Comparison of ENCODE assay signal across 1 cellular context in the genomic region with DNA sequence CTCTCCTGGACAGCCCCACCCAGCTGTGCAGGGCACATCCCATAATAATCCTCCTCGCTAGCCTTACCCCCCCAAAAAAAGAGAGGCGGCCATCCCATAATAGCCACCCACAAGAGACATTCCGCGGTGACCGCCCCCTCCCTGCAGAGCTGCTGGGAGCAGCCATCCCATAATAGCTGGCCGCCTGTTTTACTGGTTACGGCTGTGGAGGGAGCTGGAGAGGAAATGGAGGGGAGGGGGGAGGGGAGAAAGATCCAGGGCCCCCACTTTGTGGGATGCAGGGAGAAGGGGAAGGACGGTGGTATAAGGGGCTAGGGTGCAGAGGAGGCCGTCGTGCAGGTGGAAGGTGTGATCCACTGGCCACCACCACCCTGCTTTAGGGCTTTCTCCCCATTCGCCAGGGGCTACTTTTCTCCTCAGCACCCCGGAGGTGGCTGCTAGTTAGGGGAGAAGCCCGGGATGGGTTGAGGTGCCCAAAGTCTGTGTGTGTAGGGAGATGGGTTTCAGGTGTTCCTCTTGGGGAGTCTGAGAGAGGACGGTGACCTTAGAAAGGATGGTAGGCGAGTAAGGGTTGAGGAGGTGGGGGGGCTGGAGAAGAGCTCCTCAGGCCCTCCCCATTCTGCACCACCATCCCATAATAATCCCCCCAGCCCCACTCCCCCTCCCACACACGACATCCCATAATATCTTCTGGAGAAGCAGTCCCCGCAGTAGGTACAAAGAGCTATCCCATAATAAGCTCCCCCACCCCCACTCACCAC.
TF ChIP-seq lines count a peak whose summit lies in the region.

No MANE protein-coding gene starts in this region.

TF ChIP-seq in K562, 482 proteins besides CTCF, POLR2A, EP300 and RAD21 (continued from another document and continues in another):
- TF ChIP-seq, protein P1, sequence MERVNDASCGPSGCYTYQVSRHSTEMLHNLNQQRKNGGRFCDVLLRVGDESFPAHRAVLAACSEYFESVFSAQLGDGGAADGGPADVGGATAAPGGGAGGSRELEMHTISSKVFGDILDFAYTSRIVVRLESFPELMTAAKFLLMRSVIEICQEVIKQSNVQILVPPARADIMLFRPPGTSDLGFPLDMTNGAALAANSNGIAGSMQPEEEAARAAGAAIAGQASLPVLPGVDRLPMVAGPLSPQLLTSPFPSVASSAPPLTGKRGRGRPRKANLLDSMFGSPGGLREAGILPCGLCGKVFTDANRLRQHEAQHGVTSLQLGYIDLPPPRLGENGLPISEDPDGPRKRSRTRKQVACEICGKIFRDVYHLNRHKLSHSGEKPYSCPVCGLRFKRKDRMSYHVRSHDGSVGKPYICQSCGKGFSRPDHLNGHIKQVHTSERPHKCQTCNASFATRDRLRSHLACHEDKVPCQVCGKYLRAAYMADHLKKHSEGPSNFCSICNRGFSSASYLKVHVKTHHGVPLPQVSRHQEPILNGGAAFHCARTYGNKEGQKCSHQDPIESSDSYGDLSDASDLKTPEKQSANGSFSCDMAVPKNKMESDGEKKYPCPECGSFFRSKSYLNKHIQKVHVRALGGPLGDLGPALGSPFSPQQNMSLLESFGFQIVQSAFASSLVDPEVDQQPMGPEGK (CRISPR knock-in tag; IDR thresholded peaks at IDR 0.05; ENCODE audit: borderline replicate concordance): 0 out of 2 replicates have a peak, but pooled peaks have one; percentile 24
- TF ChIP-seq, protein P2, sequence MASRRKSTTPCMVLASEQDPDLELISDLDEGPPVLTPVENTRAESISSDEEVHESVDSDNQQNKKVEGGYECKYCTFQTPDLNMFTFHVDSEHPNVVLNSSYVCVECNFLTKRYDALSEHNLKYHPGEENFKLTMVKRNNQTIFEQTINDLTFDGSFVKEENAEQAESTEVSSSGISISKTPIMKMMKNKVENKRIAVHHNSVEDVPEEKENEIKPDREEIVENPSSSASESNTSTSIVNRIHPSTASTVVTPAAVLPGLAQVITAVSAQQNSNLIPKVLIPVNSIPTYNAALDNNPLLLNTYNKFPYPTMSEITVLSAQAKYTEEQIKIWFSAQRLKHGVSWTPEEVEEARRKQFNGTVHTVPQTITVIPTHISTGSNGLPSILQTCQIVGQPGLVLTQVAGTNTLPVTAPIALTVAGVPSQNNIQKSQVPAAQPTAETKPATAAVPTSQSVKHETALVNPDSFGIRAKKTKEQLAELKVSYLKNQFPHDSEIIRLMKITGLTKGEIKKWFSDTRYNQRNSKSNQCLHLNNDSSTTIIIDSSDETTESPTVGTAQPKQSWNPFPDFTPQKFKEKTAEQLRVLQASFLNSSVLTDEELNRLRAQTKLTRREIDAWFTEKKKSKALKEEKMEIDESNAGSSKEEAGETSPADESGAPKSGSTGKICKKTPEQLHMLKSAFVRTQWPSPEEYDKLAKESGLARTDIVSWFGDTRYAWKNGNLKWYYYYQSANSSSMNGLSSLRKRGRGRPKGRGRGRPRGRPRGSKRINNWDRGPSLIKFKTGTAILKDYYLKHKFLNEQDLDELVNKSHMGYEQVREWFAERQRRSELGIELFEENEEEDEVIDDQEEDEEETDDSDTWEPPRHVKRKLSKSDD (conservative IDR thresholded peaks at IDR 0.05; ENCODE audit: low read length): no peak
- TF ChIP-seq, protein P3, sequence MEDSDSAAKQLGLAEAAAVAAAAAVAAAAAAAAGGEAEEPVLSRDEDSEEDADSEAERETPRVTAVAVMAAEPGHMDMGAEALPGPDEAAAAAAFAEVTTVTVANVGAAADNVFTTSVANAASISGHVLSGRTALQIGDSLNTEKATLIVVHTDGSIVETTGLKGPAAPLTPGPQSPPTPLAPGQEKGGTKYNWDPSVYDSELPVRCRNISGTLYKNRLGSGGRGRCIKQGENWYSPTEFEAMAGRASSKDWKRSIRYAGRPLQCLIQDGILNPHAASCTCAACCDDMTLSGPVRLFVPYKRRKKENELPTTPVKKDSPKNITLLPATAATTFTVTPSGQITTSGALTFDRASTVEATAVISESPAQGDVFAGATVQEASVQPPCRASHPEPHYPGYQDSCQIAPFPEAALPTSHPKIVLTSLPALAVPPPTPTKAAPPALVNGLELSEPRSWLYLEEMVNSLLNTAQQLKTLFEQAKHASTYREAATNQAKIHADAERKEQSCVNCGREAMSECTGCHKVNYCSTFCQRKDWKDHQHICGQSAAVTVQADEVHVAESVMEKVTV (CRISPR knock-in tag; IDR thresholded peaks at IDR 0.05): no peak
- TF ChIP-seq ZNF174 (CRISPR knock-in tag; IDR thresholded peaks at IDR 0.05) (no peak), HDAC6 (IDR thresholded peaks at IDR 0.05; ENCODE audit: low read depth, low read length) (no peak), CBX3 (IDR thresholded peaks at IDR 0.05; ENCODE audit: borderline replicate concordance in 1 of 2, low read length in 2 of 2) (no peak), ZNF584 (CRISPR knock-in tag; IDR thresholded peaks at IDR 0.05; ENCODE audit: low read depth) (peak; percentile 92), NCOR1 (IDR thresholded peaks at IDR 0.05) (no peak; the same call in 1 of the 2 replicates), ZEB2 (IDR thresholded peaks at IDR 0.05) (peak; percentile 72), ZNF644 (tag; IDR thresholded peaks at IDR 0.05; ENCODE audit: low read depth) (peak; percentile 95), CTBP1 (IDR thresholded peaks at IDR 0.05; ENCODE audit: borderline replicate concordance) (peak; percentile 63), ZNF41 (CRISPR knock-in tag; conservative IDR thresholded peaks at IDR 0.05) (no peak), ZKSCAN1 (IDR thresholded peaks at IDR 0.05; ENCODE audit: low read depth, low read length) (no peak), POLR2H (tag; IDR thresholded peaks at IDR 0.05; ENCODE audit: low read depth) (peak; percentile 48; the same call in 1 of the 2 replicates), NFRKB (IDR thresholded peaks at IDR 0.05; ENCODE audit: low read depth) (peak; percentile 98), ETV1 (tag; conservative IDR thresholded peaks at IDR 0.05; ENCODE audit: low read depth) (peak; percentile 34; the same call in 1 of the 2 replicates), EP400 (IDR thresholded peaks at IDR 0.05) (peak; percentile 50; the same call in 1 of the 2 replicates), HDGF (IDR thresholded peaks at IDR 0.05) (peak; percentile 42; the same call in 1 of the 2 replicates), FOXP1 (CRISPR knock-in tag; IDR thresholded peaks at IDR 0.05) (no peak), FOXK2 (conservative IDR thresholded peaks at IDR 0.05 in 1 of 2, IDR thresholded peaks at IDR 0.05 in 1 of 2; ENCODE audit: low read depth in 2 of 2) (no peak), MCM5 (IDR thresholded peaks at IDR 0.05; ENCODE audit: low read depth) (no peak)
- TF ChIP-seq, protein P4, sequence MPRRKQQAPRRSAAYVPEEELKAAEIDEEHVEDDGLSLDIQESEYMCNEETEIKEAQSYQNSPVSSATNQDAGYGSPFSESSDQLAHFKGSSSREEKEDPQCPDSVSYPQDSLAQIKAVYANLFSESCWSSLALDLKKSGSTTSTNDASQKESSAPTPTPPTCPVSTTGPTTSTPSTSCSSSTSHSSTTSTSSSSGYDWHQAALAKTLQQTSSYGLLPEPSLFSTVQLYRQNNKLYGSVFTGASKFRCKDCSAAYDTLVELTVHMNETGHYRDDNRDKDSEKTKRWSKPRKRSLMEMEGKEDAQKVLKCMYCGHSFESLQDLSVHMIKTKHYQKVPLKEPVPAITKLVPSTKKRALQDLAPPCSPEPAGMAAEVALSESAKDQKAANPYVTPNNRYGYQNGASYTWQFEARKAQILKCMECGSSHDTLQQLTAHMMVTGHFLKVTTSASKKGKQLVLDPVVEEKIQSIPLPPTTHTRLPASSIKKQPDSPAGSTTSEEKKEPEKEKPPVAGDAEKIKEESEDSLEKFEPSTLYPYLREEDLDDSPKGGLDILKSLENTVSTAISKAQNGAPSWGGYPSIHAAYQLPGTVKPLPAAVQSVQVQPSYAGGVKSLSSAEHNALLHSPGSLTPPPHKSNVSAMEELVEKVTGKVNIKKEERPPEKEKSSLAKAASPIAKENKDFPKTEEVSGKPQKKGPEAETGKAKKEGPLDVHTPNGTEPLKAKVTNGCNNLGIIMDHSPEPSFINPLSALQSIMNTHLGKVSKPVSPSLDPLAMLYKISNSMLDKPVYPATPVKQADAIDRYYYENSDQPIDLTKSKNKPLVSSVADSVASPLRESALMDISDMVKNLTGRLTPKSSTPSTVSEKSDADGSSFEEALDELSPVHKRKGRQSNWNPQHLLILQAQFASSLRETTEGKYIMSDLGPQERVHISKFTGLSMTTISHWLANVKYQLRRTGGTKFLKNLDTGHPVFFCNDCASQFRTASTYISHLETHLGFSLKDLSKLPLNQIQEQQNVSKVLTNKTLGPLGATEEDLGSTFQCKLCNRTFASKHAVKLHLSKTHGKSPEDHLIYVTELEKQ (CRISPR knock-in tag; IDR thresholded peaks at IDR 0.05): no peak
- TF ChIP-seq, protein P5, sequence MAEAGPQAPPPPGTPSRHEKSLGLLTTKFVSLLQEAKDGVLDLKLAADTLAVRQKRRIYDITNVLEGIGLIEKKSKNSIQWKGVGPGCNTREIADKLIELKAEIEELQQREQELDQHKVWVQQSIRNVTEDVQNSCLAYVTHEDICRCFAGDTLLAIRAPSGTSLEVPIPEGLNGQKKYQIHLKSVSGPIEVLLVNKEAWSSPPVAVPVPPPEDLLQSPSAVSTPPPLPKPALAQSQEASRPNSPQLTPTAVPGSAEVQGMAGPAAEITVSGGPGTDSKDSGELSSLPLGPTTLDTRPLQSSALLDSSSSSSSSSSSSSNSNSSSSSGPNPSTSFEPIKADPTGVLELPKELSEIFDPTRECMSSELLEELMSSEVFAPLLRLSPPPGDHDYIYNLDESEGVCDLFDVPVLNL (CRISPR knock-in tag; IDR thresholded peaks at IDR 0.05; ENCODE audit: low read depth): no peak
- TF ChIP-seq, protein P6, sequence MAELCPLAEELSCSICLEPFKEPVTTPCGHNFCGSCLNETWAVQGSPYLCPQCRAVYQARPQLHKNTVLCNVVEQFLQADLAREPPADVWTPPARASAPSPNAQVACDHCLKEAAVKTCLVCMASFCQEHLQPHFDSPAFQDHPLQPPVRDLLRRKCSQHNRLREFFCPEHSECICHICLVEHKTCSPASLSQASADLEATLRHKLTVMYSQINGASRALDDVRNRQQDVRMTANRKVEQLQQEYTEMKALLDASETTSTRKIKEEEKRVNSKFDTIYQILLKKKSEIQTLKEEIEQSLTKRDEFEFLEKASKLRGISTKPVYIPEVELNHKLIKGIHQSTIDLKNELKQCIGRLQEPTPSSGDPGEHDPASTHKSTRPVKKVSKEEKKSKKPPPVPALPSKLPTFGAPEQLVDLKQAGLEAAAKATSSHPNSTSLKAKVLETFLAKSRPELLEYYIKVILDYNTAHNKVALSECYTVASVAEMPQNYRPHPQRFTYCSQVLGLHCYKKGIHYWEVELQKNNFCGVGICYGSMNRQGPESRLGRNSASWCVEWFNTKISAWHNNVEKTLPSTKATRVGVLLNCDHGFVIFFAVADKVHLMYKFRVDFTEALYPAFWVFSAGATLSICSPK (IDR thresholded peaks at IDR 0.05; ENCODE audit: borderline replicate concordance): 0 out of 2 replicates have a peak, but pooled peaks have one; percentile 37
- TF ChIP-seq, protein P7, sequence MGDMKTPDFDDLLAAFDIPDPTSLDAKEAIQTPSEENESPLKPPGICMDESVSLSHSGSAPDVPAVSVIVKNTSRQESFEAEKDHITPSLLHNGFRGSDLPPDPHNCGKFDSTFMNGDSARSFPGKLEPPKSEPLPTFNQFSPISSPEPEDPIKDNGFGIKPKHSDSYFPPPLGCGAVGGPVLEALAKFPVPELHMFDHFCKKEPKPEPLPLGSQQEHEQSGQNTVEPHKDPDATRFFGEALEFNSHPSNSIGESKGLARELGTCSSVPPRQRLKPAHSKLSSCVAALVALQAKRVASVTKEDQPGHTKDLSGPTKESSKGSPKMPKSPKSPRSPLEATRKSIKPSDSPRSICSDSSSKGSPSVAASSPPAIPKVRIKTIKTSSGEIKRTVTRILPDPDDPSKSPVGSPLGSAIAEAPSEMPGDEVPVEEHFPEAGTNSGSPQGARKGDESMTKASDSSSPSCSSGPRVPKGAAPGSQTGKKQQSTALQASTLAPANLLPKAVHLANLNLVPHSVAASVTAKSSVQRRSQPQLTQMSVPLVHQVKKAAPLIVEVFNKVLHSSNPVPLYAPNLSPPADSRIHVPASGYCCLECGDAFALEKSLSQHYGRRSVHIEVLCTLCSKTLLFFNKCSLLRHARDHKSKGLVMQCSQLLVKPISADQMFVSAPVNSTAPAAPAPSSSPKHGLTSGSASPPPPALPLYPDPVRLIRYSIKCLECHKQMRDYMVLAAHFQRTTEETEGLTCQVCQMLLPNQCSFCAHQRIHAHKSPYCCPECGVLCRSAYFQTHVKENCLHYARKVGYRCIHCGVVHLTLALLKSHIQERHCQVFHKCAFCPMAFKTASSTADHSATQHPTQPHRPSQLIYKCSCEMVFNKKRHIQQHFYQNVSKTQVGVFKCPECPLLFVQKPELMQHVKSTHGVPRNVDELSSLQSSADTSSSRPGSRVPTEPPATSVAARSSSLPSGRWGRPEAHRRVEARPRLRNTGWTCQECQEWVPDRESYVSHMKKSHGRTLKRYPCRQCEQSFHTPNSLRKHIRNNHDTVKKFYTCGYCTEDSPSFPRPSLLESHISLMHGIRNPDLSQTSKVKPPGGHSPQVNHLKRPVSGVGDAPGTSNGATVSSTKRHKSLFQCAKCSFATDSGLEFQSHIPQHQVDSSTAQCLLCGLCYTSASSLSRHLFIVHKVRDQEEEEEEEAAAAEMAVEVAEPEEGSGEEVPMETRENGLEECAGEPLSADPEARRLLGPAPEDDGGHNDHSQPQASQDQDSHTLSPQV (IDR thresholded peaks at IDR 0.05): no peak
- TF ChIP-seq, protein P8, sequence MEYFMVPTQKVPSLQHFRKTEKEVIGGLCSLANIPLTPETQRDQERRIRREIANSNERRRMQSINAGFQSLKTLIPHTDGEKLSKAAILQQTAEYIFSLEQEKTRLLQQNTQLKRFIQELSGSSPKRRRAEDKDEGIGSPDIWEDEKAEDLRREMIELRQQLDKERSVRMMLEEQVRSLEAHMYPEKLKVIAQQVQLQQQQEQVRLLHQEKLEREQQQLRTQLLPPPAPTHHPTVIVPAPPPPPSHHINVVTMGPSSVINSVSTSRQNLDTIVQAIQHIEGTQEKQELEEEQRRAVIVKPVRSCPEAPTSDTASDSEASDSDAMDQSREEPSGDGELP (CRISPR knock-in tag; IDR thresholded peaks at IDR 0.05; ENCODE audit: borderline replicate concordance): peak; percentile 89
- TF ChIP-seq, protein P9, sequence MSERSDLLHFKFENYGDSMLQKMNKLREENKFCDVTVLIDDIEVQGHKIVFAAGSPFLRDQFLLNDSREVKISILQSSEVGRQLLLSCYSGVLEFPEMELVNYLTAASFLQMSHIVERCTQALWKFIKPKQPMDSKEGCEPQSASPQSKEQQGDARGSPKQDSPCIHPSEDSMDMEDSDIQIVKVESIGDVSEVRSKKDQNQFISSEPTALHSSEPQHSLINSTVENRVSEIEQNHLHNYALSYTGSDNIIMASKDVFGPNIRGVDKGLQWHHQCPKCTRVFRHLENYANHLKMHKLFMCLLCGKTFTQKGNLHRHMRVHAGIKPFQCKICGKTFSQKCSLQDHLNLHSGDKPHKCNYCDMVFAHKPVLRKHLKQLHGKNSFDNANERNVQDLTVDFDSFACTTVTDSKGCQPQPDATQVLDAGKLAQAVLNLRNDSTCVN (CRISPR knock-in tag; IDR thresholded peaks at IDR 0.05): 0 out of 2 replicates have a peak, but pooled peaks have one; percentile 14
- TF ChIP-seq, protein P10, sequence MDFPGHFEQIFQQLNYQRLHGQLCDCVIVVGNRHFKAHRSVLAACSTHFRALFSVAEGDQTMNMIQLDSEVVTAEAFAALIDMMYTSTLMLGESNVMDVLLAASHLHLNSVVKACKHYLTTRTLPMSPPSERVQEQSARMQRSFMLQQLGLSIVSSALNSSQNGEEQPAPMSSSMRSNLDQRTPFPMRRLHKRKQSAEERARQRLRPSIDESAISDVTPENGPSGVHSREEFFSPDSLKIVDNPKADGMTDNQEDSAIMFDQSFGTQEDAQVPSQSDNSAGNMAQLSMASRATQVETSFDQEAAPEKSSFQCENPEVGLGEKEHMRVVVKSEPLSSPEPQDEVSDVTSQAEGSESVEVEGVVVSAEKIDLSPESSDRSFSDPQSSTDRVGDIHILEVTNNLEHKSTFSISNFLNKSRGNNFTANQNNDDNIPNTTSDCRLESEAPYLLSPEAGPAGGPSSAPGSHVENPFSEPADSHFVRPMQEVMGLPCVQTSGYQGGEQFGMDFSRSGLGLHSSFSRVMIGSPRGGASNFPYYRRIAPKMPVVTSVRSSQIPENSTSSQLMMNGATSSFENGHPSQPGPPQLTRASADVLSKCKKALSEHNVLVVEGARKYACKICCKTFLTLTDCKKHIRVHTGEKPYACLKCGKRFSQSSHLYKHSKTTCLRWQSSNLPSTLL (IDR thresholded peaks at IDR 0.05): 0 out of 2 replicates have a peak, but pooled peaks have one; percentile 21
